8 cellular contexts compared by ENCODE assay signal in the genomic region with DNA sequence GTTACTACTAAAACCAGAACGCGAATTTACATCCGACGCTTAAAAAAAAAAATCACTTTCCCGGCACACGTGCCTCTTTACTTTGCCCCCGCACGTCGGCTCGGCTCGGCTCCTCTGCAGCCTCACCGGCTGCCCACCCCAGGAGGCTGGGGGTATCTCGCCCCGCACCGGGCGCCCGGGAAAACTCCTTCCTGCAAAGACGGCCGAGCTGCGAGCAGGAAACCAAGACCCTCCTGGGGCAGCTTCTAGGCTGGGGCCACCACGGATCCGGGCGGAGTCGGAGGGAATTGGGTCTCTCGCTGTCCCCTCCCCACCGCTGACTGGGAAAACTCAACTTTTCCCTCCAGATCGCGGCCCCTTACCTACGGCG.
DNase-seq lines count a peak whose midpoint lies in the region; ATAC-seq, FAIRE-seq and TF ChIP-seq lines count a peak whose summit lies in the region.

No MANE protein-coding gene starts in this region.

- TF ChIP-seq CTCF in NB4 (IDR thresholded peaks at IDR 0.05; ENCODE audit: low read depth, low read length) (no peak), astrocyte of the cerebellum (IDR thresholded peaks at IDR 0.05; ENCODE audit: low read depth, low read length, missing control alignments) (no peak)

- in situ Hi-C loops in astrocyte of the cerebellum (cut with HindIII; ENCODE audit: low sequenced_read_pairs), result no loop called here

- no peak for FAIRE-seq in HTR-8/SVneo (lab: Jason Lieb, UNC)

- DNase-seq in NCI-H1694 treated with DMSO at 0.1 percent for 48 hours (lab: John Stamatoyannopoulos, UW) (peak; percentile 17), NCI-H1694 (lab: John Stamatoyannopoulos, UW) (no peak), NB4 (ENCODE audit: low read depth) (peak; percentile 46), astrocyte of the cerebellum (ENCODE audit: low read depth) (no peak), islet precursor cell (peak; percentile 76), HTR-8/SVneo (ENCODE audit: insufficient read length, low spot score) (no peak)
- DNase-seq in stimulated activated CD4-positive, alpha-beta T cell treated with anti-CD3 and anti-CD28 coated beads, Interleukin-4, amount 100 ng/mL, for 24 hours, result peak; percentile 5

- no peak for TF ChIP-seq POLR2A in NB4 (IDR thresholded peaks at IDR 0.05; ENCODE audit: extremely low read depth, insufficient read length)

- no peak for ATAC-seq in HG02571 (IDR thresholded peaks at IDR 0.05; ENCODE audit: unreplicated experiment)

- H3K4me3 ChIP-seq in NB4 (ENCODE audit: low read depth, low read length), result peak overlapping the region; percentile 67
- H3K4me3 ChIP-seq in astrocyte of the cerebellum (ENCODE audit: low read depth, low read length), result peak overlapping the region; percentile 78

Comparison
In these comparisons a context has a peak if more than half of its experiments do, and no peak if none do; other contexts are left out.
1. DNase-seq: peak in NCI-H1694 treated with DMSO at 0.1 percent for 48 hours (single experiment), NB4 (single experiment), islet precursor cell (single experiment) and stimulated activated CD4-positive, alpha-beta T cell treated with anti-CD3 and anti-CD28 coated beads, Interleukin-4, amount 100 ng/mL, for 24 hours (single experiment); none in NCI-H1694 (single experiment), astrocyte of the cerebellum (single experiment) and HTR-8/SVneo (single experiment).